19 cellular contexts compared by ENCODE assay signal in genomic region chr2:88171966-88172365, GRCh38. TPM values are rescaled to one million over a fixed set of nuclear protein-coding genes. Genes with fewer than 3 reads are reported as not detected.
DNase-seq lines count a peak whose midpoint lies in the region; ATAC-seq lines count a peak whose summit lies in the region.
"Had no signal": no experiment of that assay in that cellular context is flagged by ENCODE, and none has a peak within 500 bp of the region (broad histone marks: within the 10 kb centered on the region; RNA-seq: fewer than 3 reads in every experiment).

No MANE protein-coding gene starts in this region.

- H3K4me3 Mint-ChIP-seq in CD8-positive, alpha-beta memory T cell = peak overlapping the region in 6 of 7 donors; percentile 18 to 84 (median 74)
- H3K4me3 Mint-ChIP-seq in central memory CD8-positive, alpha-beta T cell = peak overlapping the region; percentile 76
- H3K4me3 Mint-ChIP-seq in naive thymus-derived CD8-positive, alpha-beta T cell = peak overlapping the region in 8 of 10 donors; percentile 6 to 83 (median 80)

- POLR2A ChIA-PET in CD8-positive, alpha-beta memory T cell (lab: Charles Lee) = no interaction called here
- POLR2A ChIA-PET in naive thymus-derived CD8-positive, alpha-beta T cell (lab: Charles Lee) = no interaction called here

- no peaks in the 10 kb centered on the region for H3K36me3 ChIP-seq in CD8-positive, alpha-beta memory T cell (ENCODE audit: insufficient read depth, low read length)

- CTCF ChIA-PET in CD8-positive, alpha-beta memory T cell (lab: Charles Lee) = interaction anchor here (0.8 kb wide), 1 partner anchor 19 kb away, joined by 4 read pairs; no protein-coding TSS in a partner anchor

- no peak overlapping the region for H3K27ac ChIP-seq in CD8-positive, alpha-beta memory T cell (ENCODE audit: low read depth, low read length)
- H3K27ac ChIP-seq: HL-60 had no signal

- H3K4me1 Mint-ChIP-seq in CD8-positive, alpha-beta memory T cell = peaks cover 8 to 10% (median 9%) of the 10 kb centered on the region in 3 donors
- H3K4me1 Mint-ChIP-seq in central memory CD8-positive, alpha-beta T cell = peaks cover 6% of the 10 kb centered on the region
- peaks cover 0 to 15% (median 9%) of the 10 kb centered on the region in 4 donors for H3K4me1 Mint-ChIP-seq in naive thymus-derived CD8-positive, alpha-beta T cell

- DNase-seq in AG20443 (ENCODE audit: low spot score) (peak; percentile 4), midbrain (lab: John Stamatoyannopoulos, UW) (no peak), UCSD-AML1 (lab: John Stamatoyannopoulos, UW; ENCODE audit: unreplicated experiment) (no peak), NCI-H146 treated with DMSO at 0.1 percent for 48 hours (lab: John Stamatoyannopoulos, UW; ENCODE audit: unreplicated experiment) (no peak)
- DNase-seq in CD8-positive, alpha-beta memory T cell = no peak
- no peak for DNase-seq in central memory CD8-positive, alpha-beta T cell (ENCODE audit: low spot score in 2 of 2)
- DNase-seq in naive thymus-derived CD8-positive, alpha-beta T cell = no peak
- DNase-seq: DMS 273 treated with DMSO at 0.1 percent for 48 hours, KBM-7, NCI-H1092, NCI-H1694, NCI-H446 treated with DMSO at 0.1 percent for 48 hours, NCI-H774, Right ventricle myocardium superior had no signal

- peaks cover 0 to 7% (median 0%) of the 10 kb centered on the region in 3 donors for H3K36me3 Mint-ChIP-seq in CD8-positive, alpha-beta memory T cell
- peaks cover 2% of the 10 kb centered on the region for H3K36me3 Mint-ChIP-seq in central memory CD8-positive, alpha-beta T cell (ENCODE audit: insufficient read depth)
- H3K36me3 Mint-ChIP-seq in naive thymus-derived CD8-positive, alpha-beta T cell = peaks cover 0 to 3% (median 2%) of the 10 kb centered on the region in 3 donors

- peaks cover 0 to 1% (median 0%) of the 10 kb centered on the region in 5 donors for H3K9me3 Mint-ChIP-seq in CD8-positive, alpha-beta memory T cell
- no peaks in the 10 kb centered on the region for H3K9me3 Mint-ChIP-seq in central memory CD8-positive, alpha-beta T cell
- peaks cover 0 to 12% (median 0%) of the 10 kb centered on the region in 9 donors for H3K9me3 Mint-ChIP-seq in naive thymus-derived CD8-positive, alpha-beta T cell

- peaks cover 5 to 17% of the 10 kb centered on the region in 2 donors for H3K27me3 Mint-ChIP-seq in CD8-positive, alpha-beta memory T cell
- peaks cover 22% of the 10 kb centered on the region for H3K27me3 Mint-ChIP-seq in central memory CD8-positive, alpha-beta T cell
- peaks cover 0 to 12% (median under 1%) of the 10 kb centered on the region in 5 donors for H3K27me3 Mint-ChIP-seq in naive thymus-derived CD8-positive, alpha-beta T cell

- ATAC-seq in central memory CD8-positive, alpha-beta T cell (replicated peaks; ENCODE audit: extremely low read depth, poor library complexity, severe bottlenecking) = no peak
- ATAC-seq in naive thymus-derived CD8-positive, alpha-beta T cell = no peak
- ATAC-seq in HG02970 (IDR thresholded peaks at IDR 0.05; ENCODE audit: low FRiP score, unreplicated experiment) = no peak

- peak overlapping the region in 2 of 8 donors; percentile 15 to 70 for H3K27ac Mint-ChIP-seq in CD8-positive, alpha-beta memory T cell
- no peak overlapping the region for H3K27ac Mint-ChIP-seq in central memory CD8-positive, alpha-beta T cell (ENCODE audit: low read depth)
- peak overlapping the region in 4 of 10 donors; percentile 68 to 88 (median 78) for H3K27ac Mint-ChIP-seq in naive thymus-derived CD8-positive, alpha-beta T cell

- H3K27me3 ChIP-seq in CD8-positive, alpha-beta memory T cell (ENCODE audit: insufficient read depth, low read length, poor library complexity, severe bottlenecking) = no peaks in the 10 kb centered on the region

- no peaks in the 10 kb centered on the region for H3K4me1 ChIP-seq in CD8-positive, alpha-beta memory T cell (ENCODE audit: insufficient read depth, low read length)

- no peaks in the 10 kb centered on the region for H3K9me3 ChIP-seq in CD8-positive, alpha-beta memory T cell (ENCODE audit: low read length)

- no peak overlapping the region for H3K4me3 ChIP-seq in CD8-positive, alpha-beta memory T cell (ENCODE audit: low read length)

RNA-seq across cellular contexts. Expression of gene THNSL2, which starts 1.8 kb away (rescaled TPM):
- total RNA-seq in CD8-positive, alpha-beta memory T cell = 1 to 10 TPM; 1.4 to 1.7 TPM
- not detected for polyA plus RNA-seq in CD8-positive, alpha-beta memory T cell
- 1 to 10 TPM; 2.3 to 3.1 TPM for total RNA-seq in naive thymus-derived CD8-positive, alpha-beta T cell
- under 1 TPM; 0.36 to 0.69 (median 0.43) TPM for polyA plus RNA-seq in naive thymus-derived CD8-positive, alpha-beta T cell
- total RNA-seq: A673, Daoy had no signal

RNA-seq across cellular contexts. Expression of gene FABP1, which starts 44.1 kb away (rescaled TPM):
- not detected for total RNA-seq in CD8-positive, alpha-beta memory T cell
- polyA plus RNA-seq in CD8-positive, alpha-beta memory T cell = not detected
- not detected for total RNA-seq in naive thymus-derived CD8-positive, alpha-beta T cell
- not detected for polyA plus RNA-seq in naive thymus-derived CD8-positive, alpha-beta T cell
- total RNA-seq: A673, Daoy, H1, Right ventricle myocardium superior had no signal
